Comparison of ENCODE assay signal across 24 cellular contexts in the genomic region with DNA sequence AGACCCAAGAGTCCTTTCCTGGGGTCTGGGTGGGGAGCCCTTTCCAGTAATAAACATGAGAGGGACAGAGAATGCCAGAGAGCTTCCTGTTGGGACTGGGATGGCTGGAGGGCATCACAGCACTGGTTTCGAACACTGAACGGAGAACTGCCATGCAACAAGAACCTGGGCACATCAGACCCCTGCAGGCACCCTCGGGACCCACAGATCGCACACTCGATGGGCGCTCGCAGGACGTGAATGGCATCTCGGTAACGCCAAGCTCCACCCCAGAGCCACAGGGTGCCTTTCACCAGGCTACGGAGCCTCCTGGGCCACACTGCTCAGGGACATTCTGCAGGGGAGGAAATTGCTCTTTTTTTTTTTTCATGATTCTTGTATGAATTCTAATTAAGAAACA. TPM values are rescaled to one million over a fixed set of nuclear protein-coding genes. Genes with fewer than 3 reads are reported as not detected.
DNase-seq lines count a peak whose midpoint lies in the region; ATAC-seq and TF ChIP-seq lines count a peak whose summit lies in the region.
"Had no signal": no experiment of that assay in that cellular context is flagged by ENCODE, and none has a peak within 500 bp of the region (broad histone marks: within the 10 kb centered on the region; RNA-seq: fewer than 3 reads in every experiment).

No MANE protein-coding gene starts in this region.

- intact Hi-C loops in ovary (cut with DNase I) = loop anchor here in 1 of 4 donors (10.0 kb wide), 1 partner anchor 108 kb away; a partner anchor contains a TSS
- intact Hi-C loops in prostate gland (cut with DNase I) = no loop called here

- H3K27ac Mint-ChIP-seq in activated naive CD8-positive, alpha-beta T cell treated with anti-CD3 and anti-CD28 coated beads, Interleukin-2, amount 10 ng/mL, durations not matched to agents 7 days and 5 days = no peak overlapping the region
- no peak overlapping the region for H3K27ac Mint-ChIP-seq in activated naive CD8-positive, alpha-beta T cell treated with anti-CD3 and anti-CD28 coated beads for 36 hours
- H3K27ac Mint-ChIP-seq: activated CD4-positive, alpha-beta T cell treated with anti-CD3 and anti-CD28 coated beads, Interleukin-2, amount 10 ng/mL, durations not matched to agents 24 days and 14 days had no signal

- peaks cover 14% of the 10 kb centered on the region for H3K9me3 Mint-ChIP-seq in activated naive CD8-positive, alpha-beta T cell treated with anti-CD3 and anti-CD28 coated beads, Interleukin-2, amount 10 ng/mL, durations not matched to agents 7 days and 5 days
- peaks cover 19% of the 10 kb centered on the region for H3K9me3 Mint-ChIP-seq in activated naive CD8-positive, alpha-beta T cell treated with anti-CD3 and anti-CD28 coated beads for 36 hours

- peaks cover 34% of the 10 kb centered on the region for H3K36me3 Mint-ChIP-seq in activated naive CD8-positive, alpha-beta T cell treated with anti-CD3 and anti-CD28 coated beads, Interleukin-2, amount 10 ng/mL, durations not matched to agents 7 days and 5 days
- H3K36me3 Mint-ChIP-seq in activated naive CD8-positive, alpha-beta T cell treated with anti-CD3 and anti-CD28 coated beads for 36 hours = peaks cover 44% of the 10 kb centered on the region

- DNase-seq in activated naive CD8-positive, alpha-beta T cell treated with anti-CD3 and anti-CD28 coated beads, Interleukin-2, amount 10 ng/mL, durations not matched to agents 7 days and 5 days = peak; percentile 14
- DNase-seq in activated naive CD8-positive, alpha-beta T cell treated with anti-CD3 and anti-CD28 coated beads for 36 hours = no peak
- peak; percentile 37 for DNase-seq in ecto neural progenitor cell (ENCODE audit: low spot score)
- peak; percentile 9 to 30 (median 14) for DNase-seq in ovary
- DNase-seq in ureter (ENCODE audit: low spot score) = peak; percentile 26
- DNase-seq in activated T-cell treated with anti-CD3 and anti-CD28 coated beads for 4 hours = no peak
- no peak for DNase-seq in prostate gland (ENCODE audit: low spot score)
- DNase-seq: activated CD4-positive, alpha-beta T cell treated with anti-CD3 and anti-CD28 coated beads, Interleukin-2, amount 10 ng/mL, durations not matched to agents 24 days and 14 days; COR-L47; effector memory CD4-positive, alpha-beta T cell; foreskin keratinocyte; GF-D8; Karpas-422; NCI-H2171 treated with DMSO at 0.1 percent for 48 hours; NCI-H526; stimulated activated CD4-positive, alpha-beta T cell treated with anti-CD3 and anti-CD28 coated beads, Interleukin-15, amount 100 ng/mL, for 24 hours; T-helper 1 cell had no signal

- H3K4me1 ChIP-seq in ovary (ENCODE audit: insufficient read depth) (peaks cover 13% of the 10 kb centered on the region), prostate gland (replicated peaks) (peaks cover 5% of the 10 kb centered on the region)
- H3K4me1 ChIP-seq: A549, foreskin keratinocyte, right lobe of liver, SJSA1, upper lobe of right lung had no signal

- no peak for TF ChIP-seq POLR2A in ovary (IDR thresholded peaks at IDR 0.05)
- no peak for TF ChIP-seq POLR2A in prostate gland (IDR thresholded peaks at IDR 0.05)

- ATAC-seq in activated naive CD8-positive, alpha-beta T cell treated with anti-CD3 and anti-CD28 coated beads, Interleukin-2, amount 10 ng/mL, durations not matched to agents 7 days and 5 days (ENCODE audit: low read depth) = no peak
- ATAC-seq in GM19328 (IDR thresholded peaks at IDR 0.05; ENCODE audit: unreplicated experiment) = no peak
- ATAC-seq: A549; foreskin keratinocyte; stimulated activated naive CD8-positive, alpha-beta T cell treated with anti-CD3 and anti-CD28 coated beads, Interleukin-15, amount 100 ng/mL, for 72 hours had no signal

- H3K4me1 Mint-ChIP-seq in activated naive CD8-positive, alpha-beta T cell treated with anti-CD3 and anti-CD28 coated beads, Interleukin-2, amount 10 ng/mL, durations not matched to agents 7 days and 5 days = no peaks in the 10 kb centered on the region
- peaks cover 2% of the 10 kb centered on the region for H3K4me1 Mint-ChIP-seq in activated naive CD8-positive, alpha-beta T cell treated with anti-CD3 and anti-CD28 coated beads for 36 hours
- H3K4me1 Mint-ChIP-seq: activated CD4-positive, alpha-beta T cell treated with anti-CD3 and anti-CD28 coated beads, Interleukin-2, amount 10 ng/mL, durations not matched to agents 24 days and 14 days; activated naive CD4-positive, alpha-beta T cell treated with anti-CD3 and anti-CD28 coated beads, Interleukin-2, amount 50 U/mL, for 24 hours; stimulated activated naive CD8-positive, alpha-beta T cell treated with anti-CD3 and anti-CD28 coated beads, Interleukin-15, amount 100 ng/mL, for 72 hours had no signal

- no peak for TF ChIP-seq EP300 in ovary (IDR thresholded peaks at IDR 0.05)

- no peaks in the 10 kb centered on the region for H3K9me3 ChIP-seq in ovary
- no peaks in the 10 kb centered on the region for H3K9me3 ChIP-seq in prostate gland
- H3K9me3 ChIP-seq: right lobe of liver had no signal

- no peak for TF ChIP-seq CTCF in ovary (IDR thresholded peaks at IDR 0.05)
- TF ChIP-seq CTCF in prostate gland (IDR thresholded peaks at IDR 0.05) = no peak

- no peaks in the 10 kb centered on the region for H3K36me3 ChIP-seq in ovary
- no peaks in the 10 kb centered on the region for H3K36me3 ChIP-seq in prostate gland

- H3K27me3 ChIP-seq in ovary (no peaks in the 10 kb centered on the region), prostate gland (replicated peaks; ENCODE audit: insufficient read depth) (no peaks in the 10 kb centered on the region)
- H3K27me3 ChIP-seq: foreskin keratinocyte, right lobe of liver, SJSA1, upper lobe of right lung had no signal

- 94 to 97% (median 94%) methylated on average over 11 of the region's 11 CpGs for WGBS in ovary, 3 donors
- WGBS in prostate gland = 96% methylated on average over 11 of the region's 11 CpGs

- H3K4me3 Mint-ChIP-seq in activated naive CD8-positive, alpha-beta T cell treated with anti-CD3 and anti-CD28 coated beads, Interleukin-2, amount 10 ng/mL, durations not matched to agents 7 days and 5 days = no peak overlapping the region
- H3K4me3 Mint-ChIP-seq in activated naive CD8-positive, alpha-beta T cell treated with anti-CD3 and anti-CD28 coated beads for 36 hours = no peak overlapping the region
- H3K4me3 Mint-ChIP-seq: activated CD4-positive, alpha-beta T cell treated with anti-CD3 and anti-CD28 coated beads, Interleukin-2, amount 10 ng/mL, durations not matched to agents 24 days and 14 days; activated naive CD4-positive, alpha-beta T cell treated with anti-CD3 and anti-CD28 coated beads, Interleukin-2, amount 50 U/mL, for 24 hours; stimulated activated naive CD8-positive, alpha-beta T cell treated with anti-CD3 and anti-CD28 coated beads, Interleukin-15, amount 100 ng/mL, for 72 hours had no signal

- no peaks in the 10 kb centered on the region for H3K27me3 Mint-ChIP-seq in activated naive CD8-positive, alpha-beta T cell treated with anti-CD3 and anti-CD28 coated beads, Interleukin-2, amount 10 ng/mL, durations not matched to agents 7 days and 5 days
- H3K27me3 Mint-ChIP-seq in activated naive CD8-positive, alpha-beta T cell treated with anti-CD3 and anti-CD28 coated beads for 36 hours = no peaks in the 10 kb centered on the region
- H3K27me3 Mint-ChIP-seq: activated CD4-positive, alpha-beta T cell treated with anti-CD3 and anti-CD28 coated beads, Interleukin-2, amount 10 ng/mL, durations not matched to agents 24 days and 14 days; activated naive CD4-positive, alpha-beta T cell treated with anti-CD3 and anti-CD28 coated beads, Interleukin-2, amount 50 U/mL, for 24 hours; stimulated activated naive CD8-positive, alpha-beta T cell treated with anti-CD3 and anti-CD28 coated beads, Interleukin-15, amount 100 ng/mL, for 72 hours had no signal

- H3K27ac ChIP-seq in ovary = no peak overlapping the region
- no peak overlapping the region for H3K27ac ChIP-seq in prostate gland
- H3K27ac ChIP-seq: A549, foreskin keratinocyte, right lobe of liver, SJSA1, upper lobe of right lung had no signal

- POLR2A ChIA-PET in activated naive CD8-positive, alpha-beta T cell treated with anti-CD3 and anti-CD28 coated beads, Interleukin-2, amount 10 ng/mL, durations not matched to agents 7 days and 5 days (lab: Charles Lee) = no interaction called here

- no peak overlapping the region for H3K4me3 ChIP-seq in ovary
- H3K4me3 ChIP-seq in prostate gland = no peak overlapping the region
- H3K4me3 ChIP-seq: A549, right lobe of liver, SJSA1, upper lobe of right lung had no signal

RNA-seq across cellular contexts. Expression of a gene that starts 25.1 kb away (rescaled TPM):
- 10 to 100 TPM; 29.0 to 29.2 TPM for total RNA-seq in activated naive CD8-positive, alpha-beta T cell treated with anti-CD3 and anti-CD28 coated beads, Interleukin-2, amount 10 ng/mL, durations not matched to agents 7 days and 5 days
- total RNA-seq in activated naive CD8-positive, alpha-beta T cell treated with anti-CD3 and anti-CD28 coated beads for 36 hours = 10 to 100 TPM; 30.0 to 30.2 TPM
- total RNA-seq in ovary (10 to 100 TPM; 16.3 to 31.1 (median 27.0) TPM), ureter (37.4 TPM), prostate gland (10 to 100 TPM; 37.6 to 74.1 TPM)
- 10 to 100 TPM in 1 of 2 donors, 1 to 10 TPM in 1; 2.1 to 27.8 TPM for polyA plus RNA-seq in ovary

RNA-seq across cellular contexts. Expression of a gene that starts 38.1 kb away (rescaled TPM):
- total RNA-seq in activated naive CD8-positive, alpha-beta T cell treated with anti-CD3 and anti-CD28 coated beads, Interleukin-2, amount 10 ng/mL, durations not matched to agents 7 days and 5 days = 10 to 100 TPM; 14.0 to 18.0 TPM
- 10 to 100 TPM; 11.2 to 14.5 TPM for total RNA-seq in activated naive CD8-positive, alpha-beta T cell treated with anti-CD3 and anti-CD28 coated beads for 36 hours
- total RNA-seq in ovary (10 to 100 TPM in 6 of 7 donors, 1 to 10 TPM in 1; 7.6 to 26.2 (median 12.3) TPM), ureter (29.5 TPM), prostate gland (10 to 100 TPM; 20.4 to 66.9 TPM)
- polyA plus RNA-seq in ovary = 10 to 100 TPM; 11.4 to 15.9 TPM

Comparison
In these comparisons a context has a peak if more than half of its experiments do, and no peak if none do; other contexts are left out.
1. DNase-seq: peak in activated naive CD8-positive, alpha-beta T cell treated with anti-CD3 and anti-CD28 coated beads, Interleukin-2, amount 10 ng/mL, durations not matched to agents 7 days and 5 days (single experiment), ecto neural progenitor cell (single experiment), ovary (5 of 5) and ureter (single experiment); none in activated naive CD8-positive, alpha-beta T cell treated with anti-CD3 and anti-CD28 coated beads for 36 hours (single experiment), activated T-cell treated with anti-CD3 and anti-CD28 coated beads for 4 hours (single experiment) and prostate gland (single experiment).